ENCODE assay signal across 10 cellular contexts in genomic region chr2:200756618-200757321, GRCh38. TPM values are rescaled to one million over a fixed set of nuclear protein-coding genes. Genes with fewer than 3 reads are reported as not detected.
DNase-seq lines count a peak whose midpoint lies in the region; ATAC-seq and TF ChIP-seq lines count a peak whose summit lies in the region.
"Had no signal": no experiment of that assay in that cellular context is flagged by ENCODE, and none has a peak within 500 bp of the region (broad histone marks: within the 10 kb centered on the region; RNA-seq: fewer than 3 reads in every experiment).

No MANE protein-coding gene starts in this region.

- WGBS in mammary epithelial cell (ENCODE audit: low coverage, missing lambda C conversion rate), result 23% methylated on average over 4 of the region's 4 CpGs

- ATAC-seq in GM18873 (IDR thresholded peaks at IDR 0.05; ENCODE audit: low FRiP score, unreplicated experiment) (peak; percentile 79), HG03378 (IDR thresholded peaks at IDR 0.05; ENCODE audit: unreplicated experiment) (peak; percentile 94), GM18868 (IDR thresholded peaks at IDR 0.05; ENCODE audit: unreplicated experiment) (no peak), T-cell (replicated peaks in 1 of 4) (no peak)

- no peaks in the 10 kb centered on the region for H3K4me1 Mint-ChIP-seq in T-cell

- no peaks in the 10 kb centered on the region for H3K79me2 ChIP-seq in mammary epithelial cell (ENCODE audit: insufficient read depth, low read length)

- H3K4me3 Mint-ChIP-seq in T-cell, result no peak overlapping the region

- no peak overlapping the region for H3K27ac Mint-ChIP-seq in T-cell

- peak overlapping the region; percentile 58 for H3K27ac ChIP-seq in mammary epithelial cell (ENCODE audit: insufficient read depth, low read depth, low read length)

- H3K4me3 ChIP-seq in mammary epithelial cell (replicated peaks in 1 of 3; ENCODE audit: insufficient read depth in 1 of 3, low read depth in 2 of 3, low read length in 3 of 3), result no peak overlapping the region

- H3K9me3 Mint-ChIP-seq in T-cell, result no peaks in the 10 kb centered on the region

- H3K36me3 ChIP-seq in mammary epithelial cell (ENCODE audit: insufficient read depth, low read length), result no peaks in the 10 kb centered on the region

- intact Hi-C loops in mammary epithelial cell (cut with micrococcal nuclease), result loop anchor here (1.0 kb wide), 3 partner anchors 9 to 56 kb away; no protein-coding TSS in a partner anchor

- no peak overlapping the region for H3K9ac ChIP-seq in mammary epithelial cell (ENCODE audit: insufficient read depth, low read length)

- TF ChIP-seq CTCF in mammary epithelial cell (conservative IDR thresholded peaks at IDR 0.05 in 1 of 2, IDR thresholded peaks at IDR 0.05 in 1 of 2; ENCODE audit: extremely low read depth in 1 of 2, insufficient read depth in 1 of 2, low read depth in 1 of 2, low read length in 2 of 2), result no peak

- dilution Hi-C loops in mammary epithelial cell (cut with HindIII; ENCODE audit: low sequenced_read_pairs), result no loop called here

- no peaks in the 10 kb centered on the region for H4K20me1 ChIP-seq in mammary epithelial cell (ENCODE audit: insufficient read depth, low read length)

- POLR2A ChIA-PET in T-cell (lab: Charles Lee), result interaction anchor here in 1 of 2 donors (0.6 kb wide), 1 partner anchor 68 kb away, joined by 6 read pairs; no protein-coding TSS in a partner anchor

- H3K27me3 ChIP-seq in mammary epithelial cell (ENCODE audit: insufficient read depth, low read length), result no peaks in the 10 kb centered on the region

- H3K36me3 Mint-ChIP-seq in T-cell, result no peaks in the 10 kb centered on the region

- H3K4me1 ChIP-seq in mammary epithelial cell (ENCODE audit: insufficient read depth, low read length), result peaks cover 53% of the 10 kb centered on the region

- in situ Hi-C loops in mammary epithelial cell (cut with MboI; ENCODE audit: low sequenced_read_pairs in 2 of 2), result no loop called here

- CTCF ChIA-PET in mammary epithelial cell (lab: Charles Lee; ENCODE audit: low non-redundant PET), result no interaction called here
- CTCF ChIA-PET in T-cell (lab: Charles Lee), result interaction anchor here in 1 of 2 donors (0.6 kb wide), 1 partner anchor 22 kb away, joined by 3 read pairs; no protein-coding TSS in a partner anchor

- H3K4me2 ChIP-seq in mammary epithelial cell (ENCODE audit: insufficient read depth, low read depth, low read length), result peak overlapping the region; percentile 47

- H3K9me3 ChIP-seq in mammary epithelial cell (replicated peaks; ENCODE audit: insufficient read depth, low read length), result no peaks in the 10 kb centered on the region

- DNase-seq in mammary epithelial cell (peak; percentile 93), renal cortical epithelial cell (ENCODE audit: low read depth) (peak; percentile 97), cerebellar cortex (ENCODE audit: low spot score) (no peak), T-cell (no peak)
- no peak for DNase-seq in central memory CD4-positive, alpha-beta T cell
- DNase-seq: activated T-cell treated with anti-CD3 and anti-CD28 coated beads, Interleukin-2, amount 50 U/mL, for 48 hours; substantia nigra had no signal

- TSS peak; percentile 71 for BruUV-seq in mammary epithelial cell (replicated peaks; lab: Mats Ljungman, UMichigan)

- H2AFZ ChIP-seq in mammary epithelial cell (ENCODE audit: low read depth, low read length), result peak overlapping the region; percentile 41

- H3K27me3 Mint-ChIP-seq in T-cell, result peaks cover 7 to 8% of the 10 kb centered on the region in 2 donors

RNA-seq across cellular contexts. Expression of gene BZW1, which starts 54.9 kb away (rescaled TPM):
- total RNA-seq in mammary epithelial cell (100 to 1,000 TPM; 350 to 501 TPM), renal cortical epithelial cell (398 and 823 TPM in 2 replicates), T-cell (100 to 1,000 TPM; 132 to 258 (median 139) TPM)
- 288 TPM for polyA plus RNA-seq in mammary epithelial cell
- polyA minus RNA-seq in mammary epithelial cell, result 855 TPM

Comparison
In these comparisons a context has a peak if more than half of its experiments do, and no peak if none do; other contexts are left out.
1. ATAC-seq: peak in GM18873 (single experiment) and HG03378 (single experiment); none in GM18868 (single experiment) and T-cell (0 of 4).
2. DNase-seq: peak in mammary epithelial cell (single experiment) and renal cortical epithelial cell (single experiment); none in cerebellar cortex (single experiment), central memory CD4-positive, alpha-beta T cell (single experiment) and T-cell (0 of 34).